13 cellular contexts compared by ENCODE assay signal in the genomic region with DNA sequence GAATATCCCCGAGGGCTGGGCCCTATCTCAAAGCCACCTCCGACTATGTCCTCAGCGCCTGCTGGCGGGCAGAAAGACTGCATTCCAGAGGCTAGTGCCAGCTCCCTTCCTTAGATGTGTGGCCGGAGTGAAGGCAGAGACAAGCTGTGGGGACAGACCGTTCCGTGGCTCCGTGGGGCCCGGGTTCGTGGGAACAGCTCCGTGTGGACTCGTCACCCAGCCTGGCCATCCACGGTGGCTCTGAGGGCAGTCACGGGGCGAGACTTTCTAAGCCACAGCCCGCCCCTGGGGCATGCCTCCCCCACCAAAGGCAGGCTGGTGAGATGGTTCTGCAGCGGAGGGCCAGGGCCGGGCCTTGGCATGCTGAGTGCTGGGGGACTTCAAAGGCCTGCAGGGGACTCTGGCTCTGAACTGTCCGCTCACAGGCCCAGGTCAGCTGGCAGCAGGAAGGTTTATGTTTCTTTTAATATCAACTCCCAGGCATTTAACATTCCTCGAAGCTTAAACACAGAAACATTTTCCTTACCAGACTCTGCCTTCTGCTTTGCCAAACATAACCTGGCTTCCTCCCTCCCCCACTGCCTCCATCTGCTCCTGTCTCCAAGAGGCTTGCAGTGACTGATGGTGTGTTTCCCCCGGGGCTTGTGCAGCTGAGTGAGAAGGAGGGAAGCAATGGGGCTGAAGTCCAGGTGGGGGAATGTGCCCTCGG. TPM values are rescaled to one million over a fixed set of nuclear protein-coding genes. Genes with fewer than 3 reads are reported as not detected.
DNase-seq lines count a peak whose midpoint lies in the region; ATAC-seq, FAIRE-seq and TF ChIP-seq lines count a peak whose summit lies in the region.
"Had no signal": no experiment of that assay in that cellular context is flagged by ENCODE, and none has a peak within 500 bp of the region (broad histone marks: within the 10 kb centered on the region; RNA-seq: fewer than 3 reads in every experiment).

No MANE protein-coding gene starts in this region.

- peak overlapping the region; percentile 42 for H3K4me3 ChIP-seq in coronary artery

- intact Hi-C loops in left colon (cut with DNase I, micrococcal nuclease) = no loop called here

- H3K27ac ChIP-seq in coronary artery = peak overlapping the region; percentile 92 to 97
- peak overlapping the region; percentile 40 for H3K27ac ChIP-seq in temporal lobe (ENCODE audit: low read depth, low read length)

- no peaks in the 10 kb centered on the region for H3K27me3 Mint-ChIP-seq in T-helper 2 cell treated with Interferon-gamma antibody and Interleukin-4, amounts not matched to agents 5 μg/mL and 100 μg/mL, for 36 hours (ENCODE audit: low read depth)
- H3K27me3 Mint-ChIP-seq: stimulated activated naive CD8-positive, alpha-beta T cell treated with anti-CD3 and anti-CD28 coated beads, Interleukin-15, amount 100 ng/mL, for 72 hours had no signal

- TF ChIP-seq CTCF in coronary artery (IDR thresholded peaks at IDR 0.05) = peak; percentile 19

- no peaks in the 10 kb centered on the region for H3K9me3 Mint-ChIP-seq in T-helper 2 cell treated with Interferon-gamma antibody and Interleukin-4, amounts not matched to agents 5 μg/mL and 100 μg/mL, for 36 hours
- H3K9me3 Mint-ChIP-seq: stimulated activated naive CD8-positive, alpha-beta T cell treated with anti-CD3 and anti-CD28 coated beads, Interleukin-15, amount 100 ng/mL, for 72 hours had no signal

- H3K4me3 Mint-ChIP-seq in T-helper 2 cell treated with Interferon-gamma antibody and Interleukin-4, amounts not matched to agents 5 μg/mL and 100 μg/mL, for 36 hours = no peak overlapping the region
- H3K4me3 Mint-ChIP-seq: stimulated activated naive CD8-positive, alpha-beta T cell treated with anti-CD3 and anti-CD28 coated beads, Interleukin-15, amount 100 ng/mL, for 72 hours had no signal

- DNase-seq in NCI-H2171 (lab: John Stamatoyannopoulos, UW) (peak; percentile 90), coronary artery (ENCODE audit: low spot score) (peak; percentile 94), left colon (peak in 1 of 2 donors; percentile 48), HUDEP-2 (lab: John Stamatoyannopoulos, UW; ENCODE audit: unreplicated experiment in 76 of 76) (no peak), frontal cortex (ENCODE audit: low spot score in 2 of 2) (no peak), NOMO-1 treated with dmso at 0.1 percent for 144 hours (lab: John Stamatoyannopoulos, UW; ENCODE audit: unreplicated experiment) (no peak)
- no peak for DNase-seq in T-helper 2 cell treated with Interferon-gamma antibody and Interleukin-4, amounts not matched to agents 5 μg/mL and 100 μg/mL, for 36 hours (ENCODE audit: low spot score)
- DNase-seq: activated T-cell treated with anti-CD3 and anti-CD28 coated beads, Interleukin-2, amount 50 U/mL, for 1 hour; central memory CD4-positive, alpha-beta T cell; head of caudate nucleus; stimulated activated naive CD8-positive, alpha-beta T cell treated with anti-CD3 and anti-CD28 coated beads, Interleukin-15, amount 100 ng/mL, for 72 hours had no signal

- peak; percentile 7 for ATAC-seq in left colon

- peaks cover 17% of the 10 kb centered on the region for H3K36me3 Mint-ChIP-seq in T-helper 2 cell treated with Interferon-gamma antibody and Interleukin-4, amounts not matched to agents 5 μg/mL and 100 μg/mL, for 36 hours (ENCODE audit: low read depth)

- no peak overlapping the region for H3K27ac Mint-ChIP-seq in T-helper 2 cell treated with Interferon-gamma antibody and Interleukin-4, amounts not matched to agents 5 μg/mL and 100 μg/mL, for 36 hours

- no peaks in the 10 kb centered on the region for H3K4me1 Mint-ChIP-seq in T-helper 2 cell treated with Interferon-gamma antibody and Interleukin-4, amounts not matched to agents 5 μg/mL and 100 μg/mL, for 36 hours (ENCODE audit: low read depth)

- no peak for FAIRE-seq in frontal cortex (lab: Jason Lieb, UNC)
- FAIRE-seq: GM18507 had no signal

RNA-seq across cellular contexts. Expression of a gene that starts 50.4 kb away (rescaled TPM):
- total RNA-seq in left colon (1 to 10 TPM; 8.2 to 9.0 TPM), temporal lobe (9.1 TPM), frontal cortex (13.5 TPM)

Comparison
In these comparisons a context has a peak if more than half of its experiments do, and no peak if none do; other contexts are left out.
1. DNase-seq: peak in NCI-H2171 (single experiment) and coronary artery (single experiment); none in HUDEP-2 (0 of 76), frontal cortex (0 of 2), NOMO-1 treated with dmso at 0.1 percent for 144 hours (single experiment) and T-helper 2 cell treated with Interferon-gamma antibody and Interleukin-4, amounts not matched to agents 5 μg/mL and 100 μg/mL, for 36 hours (single experiment).